In genomic region chr3:73999501-73999900, GRCh38 we compare ENCODE assay signal across 23 cellular contexts.
DNase-seq lines count a peak whose midpoint lies in the region; ATAC-seq, FAIRE-seq and TF ChIP-seq lines count a peak whose summit lies in the region.
"Had no signal": no experiment of that assay in that cellular context is flagged by ENCODE, and none has a peak within 500 bp of the region (broad histone marks: within the 10 kb centered on the region; RNA-seq: fewer than 3 reads in every experiment).

No MANE protein-coding gene starts in this region.

- TF ChIP-seq CTCF in fibroblast of mammary gland (conservative IDR thresholded peaks at IDR 0.05; ENCODE audit: control insufficient read depth, insufficient read depth, low read depth, low read length), result no peak

- peak; percentile 4 for DNase-seq in AG08396 (ENCODE audit: low spot score)
- DNase-seq in M059J (ENCODE audit: low read depth), result peak; percentile 16
- DNase-seq in fibroblast of mammary gland (ENCODE audit: low read depth), result peak; percentile 5
- peak; percentile 2 for DNase-seq in midbrain (lab: John Stamatoyannopoulos, UW)
- no peak for DNase-seq in H54 (ENCODE audit: insufficient read length, low spot score)
- DNase-seq in activated CD8-positive, alpha-beta memory T cell treated with anti-CD3 and anti-CD28 coated beads, Interleukin-2, amount 50 U/mL, for 48 hours, result no peak
- DNase-seq in activated CD8-positive, alpha-beta T cell treated with anti-CD3 and anti-CD28 coated beads, Interleukin-2, amount 10 ng/mL, durations not matched to agents 7 days and 5 days, result no peak
- DNase-seq: ACHN; CD8-positive, alpha-beta T cell; DMS153; GDM1; KG1; MV-4-11; NCI-H1694 treated with DMSO at 0.1 percent for 48 hours; NCI-H2081 treated with DMSO at 0.1 percent for 48 hours; NCI-H2171 treated with DMSO at 0.1 percent for 48 hours; NCI-H526; OCI-M1 had no signal

- no peak for TF ChIP-seq POLR2A in H54 (IDR thresholded peaks at IDR 0.05; ENCODE audit: low read depth, low read length)

- POLR2A ChIA-PET in activated CD8-positive, alpha-beta T cell treated with anti-CD3 and anti-CD28 coated beads, Interleukin-2, amount 10 ng/mL, durations not matched to agents 7 days and 5 days (lab: Charles Lee), result no interaction called here

- H3K4me1 Mint-ChIP-seq in activated CD8-positive, alpha-beta T cell treated with anti-CD3 and anti-CD28 coated beads, Interleukin-2, amount 10 ng/mL, durations not matched to agents 7 days and 5 days (ENCODE audit: low read depth), result no peaks in the 10 kb centered on the region

- H3K27me3 Mint-ChIP-seq in activated CD8-positive, alpha-beta T cell treated with anti-CD3 and anti-CD28 coated beads, Interleukin-2, amount 10 ng/mL, durations not matched to agents 7 days and 5 days (ENCODE audit: low read depth), result no peaks in the 10 kb centered on the region

- H3K4me3 Mint-ChIP-seq in activated CD8-positive, alpha-beta T cell treated with anti-CD3 and anti-CD28 coated beads, Interleukin-2, amount 10 ng/mL, durations not matched to agents 7 days and 5 days, result no peak overlapping the region
- H3K4me3 Mint-ChIP-seq: CD8-positive, alpha-beta T cell had no signal

- H3K27ac Mint-ChIP-seq in activated CD8-positive, alpha-beta T cell treated with anti-CD3 and anti-CD28 coated beads, Interleukin-2, amount 10 ng/mL, durations not matched to agents 7 days and 5 days, result no peak overlapping the region
- H3K27ac Mint-ChIP-seq: CD8-positive, alpha-beta T cell had no signal

- no peaks in the 10 kb centered on the region for H3K9me3 Mint-ChIP-seq in activated CD8-positive, alpha-beta T cell treated with anti-CD3 and anti-CD28 coated beads, Interleukin-2, amount 10 ng/mL, durations not matched to agents 7 days and 5 days (ENCODE audit: insufficient read depth)

- ATAC-seq in HG03520 (IDR thresholded peaks at IDR 0.05; ENCODE audit: unreplicated experiment), result no peak
- no peak for ATAC-seq in activated CD8-positive, alpha-beta T cell treated with anti-CD3 and anti-CD28 coated beads, Interleukin-2, amount 10 ng/mL, durations not matched to agents 7 days and 5 days
- ATAC-seq: CD8-positive, alpha-beta T cell had no signal

- H3K36me3 Mint-ChIP-seq in activated CD8-positive, alpha-beta T cell treated with anti-CD3 and anti-CD28 coated beads, Interleukin-2, amount 10 ng/mL, durations not matched to agents 7 days and 5 days (ENCODE audit: low read depth), result no peaks in the 10 kb centered on the region
- H3K36me3 Mint-ChIP-seq: CD8-positive, alpha-beta T cell had no signal

- FAIRE-seq in H54 (lab: Jason Lieb, UNC), result no peak
- FAIRE-seq: HTR-8/SVneo, RCC 7860 had no signal

- CTCF ChIA-PET in activated CD8-positive, alpha-beta T cell treated with anti-CD3 and anti-CD28 coated beads, Interleukin-2, amount 10 ng/mL, durations not matched to agents 7 days and 5 days (lab: Charles Lee), result no interaction called here

- no peak overlapping the region for H3K4me3 ChIP-seq in fibroblast of mammary gland (ENCODE audit: control insufficient read depth, low read depth, low read length)
- H3K4me3 ChIP-seq: HAP-1, SJSA1 had no signal

Comparison
In these comparisons a context has a peak if more than half of its experiments do, and no peak if none do; other contexts are left out.
1. DNase-seq: peak in AG08396 (single experiment), M059J (single experiment), fibroblast of mammary gland (single experiment) and midbrain (single experiment); none in H54 (single experiment), activated CD8-positive, alpha-beta memory T cell treated with anti-CD3 and anti-CD28 coated beads, Interleukin-2, amount 50 U/mL, for 48 hours (single experiment) and activated CD8-positive, alpha-beta T cell treated with anti-CD3 and anti-CD28 coated beads, Interleukin-2, amount 10 ng/mL, durations not matched to agents 7 days and 5 days (single experiment).